8 cellular contexts compared by ENCODE assay signal in the genomic region with DNA sequence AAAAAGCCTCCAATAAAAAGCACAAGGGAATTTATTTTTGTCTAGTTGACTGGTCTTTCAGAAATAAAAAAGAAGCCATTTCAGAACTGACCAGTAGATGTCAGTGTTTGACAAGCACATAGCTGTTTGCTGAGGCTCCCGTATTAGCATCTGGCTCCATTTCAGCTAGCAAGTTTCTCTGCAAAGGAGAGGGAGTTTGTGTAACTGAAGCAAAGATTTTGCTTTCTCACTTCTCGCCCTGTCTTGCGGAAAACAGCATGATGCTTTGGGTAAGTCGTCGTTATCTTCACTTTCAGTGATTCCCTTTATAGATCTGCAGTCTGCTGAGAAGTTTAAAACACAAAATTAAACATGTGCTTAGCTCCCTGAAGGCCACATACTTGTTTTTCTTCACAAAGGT.
DNase-seq lines count a peak whose midpoint lies in the region; ATAC-seq and TF ChIP-seq lines count a peak whose summit lies in the region.

No MANE protein-coding gene starts in this region.

- no peaks in the 10 kb centered on the region for H3K27me3 ChIP-seq in SK-N-SH (ENCODE audit: insufficient read depth)
- H3K27me3 ChIP-seq in right lobe of liver: no peaks in the 10 kb centered on the region

- POLR2A ChIA-PET in SK-N-SH (lab: Yijun Ruan, JAX): interaction anchor here (0.6 kb wide), 1 partner anchor 789 kb away, joined by 3 read pairs; no protein-coding TSS in a partner anchor

- no peaks in the 10 kb centered on the region for H3K36me3 ChIP-seq in SK-N-SH (replicated peaks in 1 of 2; ENCODE audit: control insufficient read depth in 1 of 2, insufficient read depth in 2 of 2, low read length in 1 of 2)
- H3K36me3 ChIP-seq in right lobe of liver: no peaks in the 10 kb centered on the region

- TF ChIP-seq EP300 in SK-N-SH (IDR thresholded peaks at IDR 0.05; ENCODE audit: borderline replicate concordance in 1 of 2, low read depth in 1 of 2, low read length in 1 of 2): no peak

- no peaks in the 10 kb centered on the region for H3K79me2 ChIP-seq in SK-N-SH (ENCODE audit: insufficient read depth)

- in situ Hi-C loops in G401 (cut with HindIII; ENCODE audit: low sequenced_read_pairs): no loop called here

- H3K9me2 ChIP-seq in SK-N-SH: no peaks in the 10 kb centered on the region

- H3K4me1 ChIP-seq in SK-N-SH (ENCODE audit: control insufficient read depth in 1 of 2, insufficient read depth in 2 of 2, low read depth in 1 of 2, low read length in 1 of 2) (no peaks in the 10 kb centered on the region), right lobe of liver (no peaks in the 10 kb centered on the region)

- DNase-seq in A172 (ENCODE audit: low spot score) (peak; percentile 40), G401 (ENCODE audit: low spot score) (peak; percentile 61), HCEC 1CT (peak; percentile 63), NB4 (ENCODE audit: low read depth) (peak; percentile 66), SK-N-SH (peak; percentile 45), choroid plexus epithelial cell (ENCODE audit: low read depth) (peak; percentile 86), right lobe of liver (no peak)

- TF ChIP-seq CTCF in NB4 (IDR thresholded peaks at IDR 0.05; ENCODE audit: low read depth, low read length) (peak; percentile 50), SK-N-SH (IDR thresholded peaks at IDR 0.05) (peak; percentile 89), choroid plexus epithelial cell (conservative IDR thresholded peaks at IDR 0.05; ENCODE audit: low read depth, low read length) (peak; percentile 73), right lobe of liver (IDR thresholded peaks at IDR 0.05) (peak; percentile 83 to 89 (median 88))

- no peaks in the 10 kb centered on the region for H3F3A ChIP-seq in SK-N-SH (replicated peaks; ENCODE audit: insufficient read depth)

- peak overlapping the region in 1 of 2 experiments; percentile 13; a peak in 1 of 4 replicates for H3K27ac ChIP-seq in SK-N-SH (ENCODE audit: low read depth in 2 of 2, low read length in 1 of 2)
- H3K27ac ChIP-seq in right lobe of liver: no peak overlapping the region

- no peak overlapping the region for H3K9ac ChIP-seq in SK-N-SH

- CTCF ChIA-PET in SK-N-SH (lab: Yijun Ruan, JAX): interaction anchor here (0.8 to 3.4 kb wide), 15 partner anchors 11 to 694 kb away, joined by 3 to 28 read pairs (median 4); no protein-coding TSS in a partner anchor

- intact Hi-C loops in right lobe of liver (cut with DNase I): no loop called here

- no peak overlapping the region for H3K4me2 ChIP-seq in SK-N-SH

- peak; percentile 80 to 93 (median 89) for ATAC-seq in right lobe of liver
- ATAC-seq in HG03025 (IDR thresholded peaks at IDR 0.05; ENCODE audit: low FRiP score, unreplicated experiment): no peak

- WGBS in SK-N-SH (ENCODE audit: low lambda C conversion rate): 1% methylated on average over 5 of the region's 5 CpGs
- WGBS in right lobe of liver (ENCODE audit: insufficient coverage, low coverage, low lambda C conversion rate, missing lambda C conversion rate): 0% methylated on average over 5 of the region's 5 CpGs

- no peak overlapping the region for H3K4me3 ChIP-seq in NB4 (ENCODE audit: low read depth, low read length)
- no peak overlapping the region for H3K4me3 ChIP-seq in SK-N-SH (ENCODE audit: low read depth in 2 of 2, low read length in 1 of 2)
- H3K4me3 ChIP-seq in choroid plexus epithelial cell (ENCODE audit: low read depth, low read length): no peak overlapping the region
- H3K4me3 ChIP-seq in right lobe of liver: no peak overlapping the region

- H3K9me3 ChIP-seq in SK-N-SH (no peaks in the 10 kb centered on the region), right lobe of liver (no peaks in the 10 kb centered on the region)

- no peaks in the 10 kb centered on the region for H4K20me1 ChIP-seq in SK-N-SH (ENCODE audit: insufficient read depth)

- TF ChIP-seq POLR2A in NB4 (IDR thresholded peaks at IDR 0.05; ENCODE audit: extremely low read depth, insufficient read length) (no peak), right lobe of liver (IDR thresholded peaks at IDR 0.05) (no peak)

- peak; percentile 93 for TF ChIP-seq RAD21 in SK-N-SH (IDR thresholded peaks at IDR 0.05; ENCODE audit: low read length)

- H2AFZ ChIP-seq in SK-N-SH (ENCODE audit: low read depth): peak overlapping the region; percentile 72

TF ChIP-seq in SK-N-SH, 30 proteins besides CTCF, POLR2A, EP300 and RAD21:
- TF ChIP-seq FOXJ3 (CRISPR knock-in tag; IDR thresholded peaks at IDR 0.05) (no peak), TAF1 (IDR thresholded peaks at IDR 0.05; ENCODE audit: borderline replicate concordance, low read depth, low read length) (no peak), RFX5 (IDR thresholded peaks at IDR 0.05; ENCODE audit: low read length) (no peak), ELF1 (IDR thresholded peaks at IDR 0.05) (no peak), FOXM1 (IDR thresholded peaks at IDR 0.05; ENCODE audit: low read depth) (no peak), SMC3 (IDR thresholded peaks at IDR 0.05; ENCODE audit: low read depth, low read length) (peak; percentile 73), GABPA (IDR thresholded peaks at IDR 0.05; ENCODE audit: low read depth) (no peak), RXRA (IDR thresholded peaks at IDR 0.05; ENCODE audit: borderline replicate concordance, low read depth) (no peak), NRF1 (IDR thresholded peaks at IDR 0.05; ENCODE audit: low read depth, low read length) (no peak), MEF2A (IDR thresholded peaks at IDR 0.05; ENCODE audit: borderline replicate concordance, low read depth) (no peak), GATA2 (CRISPR knock-in tag; IDR thresholded peaks at IDR 0.05) (no peak), NFIC (IDR thresholded peaks at IDR 0.05; ENCODE audit: borderline replicate concordance) (peak; percentile 50), TCF12 (IDR thresholded peaks at IDR 0.05) (no peak)
- TF ChIP-seq, protein P1, sequence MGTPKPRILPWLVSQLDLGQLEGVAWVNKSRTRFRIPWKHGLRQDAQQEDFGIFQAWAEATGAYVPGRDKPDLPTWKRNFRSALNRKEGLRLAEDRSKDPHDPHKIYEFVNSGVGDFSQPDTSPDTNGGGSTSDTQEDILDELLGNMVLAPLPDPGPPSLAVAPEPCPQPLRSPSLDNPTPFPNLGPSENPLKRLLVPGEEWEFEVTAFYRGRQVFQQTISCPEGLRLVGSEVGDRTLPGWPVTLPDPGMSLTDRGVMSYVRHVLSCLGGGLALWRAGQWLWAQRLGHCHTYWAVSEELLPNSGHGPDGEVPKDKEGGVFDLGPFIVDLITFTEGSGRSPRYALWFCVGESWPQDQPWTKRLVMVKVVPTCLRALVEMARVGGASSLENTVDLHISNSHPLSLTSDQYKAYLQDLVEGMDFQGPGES (IDR thresholded peaks at IDR 0.05; ENCODE audit: low read depth, low read length): no peak
- TF ChIP-seq, protein P2, sequence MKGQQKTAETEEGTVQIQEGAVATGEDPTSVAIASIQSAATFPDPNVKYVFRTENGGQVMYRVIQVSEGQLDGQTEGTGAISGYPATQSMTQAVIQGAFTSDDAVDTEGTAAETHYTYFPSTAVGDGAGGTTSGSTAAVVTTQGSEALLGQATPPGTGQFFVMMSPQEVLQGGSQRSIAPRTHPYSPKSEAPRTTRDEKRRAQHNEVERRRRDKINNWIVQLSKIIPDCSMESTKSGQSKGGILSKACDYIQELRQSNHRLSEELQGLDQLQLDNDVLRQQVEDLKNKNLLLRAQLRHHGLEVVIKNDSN (IDR thresholded peaks at IDR 0.05; ENCODE audit: borderline replicate concordance, low read depth): no peak
- TF ChIP-seq, protein P3, sequence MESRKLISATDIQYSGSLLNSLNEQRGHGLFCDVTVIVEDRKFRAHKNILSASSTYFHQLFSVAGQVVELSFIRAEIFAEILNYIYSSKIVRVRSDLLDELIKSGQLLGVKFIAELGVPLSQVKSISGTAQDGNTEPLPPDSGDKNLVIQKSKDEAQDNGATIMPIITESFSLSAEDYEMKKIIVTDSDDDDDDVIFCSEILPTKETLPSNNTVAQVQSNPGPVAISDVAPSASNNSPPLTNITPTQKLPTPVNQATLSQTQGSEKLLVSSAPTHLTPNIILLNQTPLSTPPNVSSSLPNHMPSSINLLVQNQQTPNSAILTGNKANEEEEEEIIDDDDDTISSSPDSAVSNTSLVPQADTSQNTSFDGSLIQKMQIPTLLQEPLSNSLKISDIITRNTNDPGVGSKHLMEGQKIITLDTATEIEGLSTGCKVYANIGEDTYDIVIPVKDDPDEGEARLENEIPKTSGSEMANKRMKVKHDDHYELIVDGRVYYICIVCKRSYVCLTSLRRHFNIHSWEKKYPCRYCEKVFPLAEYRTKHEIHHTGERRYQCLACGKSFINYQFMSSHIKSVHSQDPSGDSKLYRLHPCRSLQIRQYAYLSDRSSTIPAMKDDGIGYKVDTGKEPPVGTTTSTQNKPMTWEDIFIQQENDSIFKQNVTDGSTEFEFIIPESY (IDR thresholded peaks at IDR 0.05; ENCODE audit: borderline replicate concordance, low read depth): no peak
- TF ChIP-seq, protein P4, sequence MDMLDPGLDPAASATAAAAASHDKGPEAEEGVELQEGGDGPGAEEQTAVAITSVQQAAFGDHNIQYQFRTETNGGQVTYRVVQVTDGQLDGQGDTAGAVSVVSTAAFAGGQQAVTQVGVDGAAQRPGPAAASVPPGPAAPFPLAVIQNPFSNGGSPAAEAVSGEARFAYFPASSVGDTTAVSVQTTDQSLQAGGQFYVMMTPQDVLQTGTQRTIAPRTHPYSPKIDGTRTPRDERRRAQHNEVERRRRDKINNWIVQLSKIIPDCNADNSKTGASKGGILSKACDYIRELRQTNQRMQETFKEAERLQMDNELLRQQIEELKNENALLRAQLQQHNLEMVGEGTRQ (IDR thresholded peaks at IDR 0.05; ENCODE audit: borderline replicate concordance, low read depth, low read length): no peak

Comparison
In these comparisons a context has a peak if more than half of its experiments do, and no peak if none do; other contexts are left out.
1. DNase-seq: peak in A172 (single experiment), G401 (single experiment), HCEC 1CT (single experiment), NB4 (single experiment), SK-N-SH (single experiment) and choroid plexus epithelial cell (single experiment); none in right lobe of liver (0 of 3).
2. Peak in every context shown above with its lines, with median percentiles within 50 percentile points of each other: CTCF ChIP-seq.